27 cellular contexts compared by ENCODE assay signal in the genomic region with DNA sequence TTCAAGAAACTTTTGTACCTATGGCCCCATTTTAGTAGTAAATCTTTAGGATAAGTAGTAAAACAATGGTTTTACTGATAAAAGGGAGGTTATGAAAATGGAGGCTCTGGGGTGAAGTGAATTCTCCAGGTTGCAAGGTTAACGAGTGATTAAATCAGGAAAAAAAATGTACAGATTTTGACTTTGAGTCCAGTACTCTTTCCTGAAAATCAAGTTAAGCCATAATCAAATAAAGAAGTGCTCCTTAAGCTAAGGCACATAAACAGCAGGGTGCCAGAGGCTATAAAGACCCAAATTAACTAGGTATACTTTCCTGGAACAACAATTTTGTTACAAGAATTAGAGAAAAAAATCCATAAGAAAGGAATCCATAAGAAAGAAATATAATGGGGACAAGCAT.
"Had no signal": no experiment of that assay in that cellular context is flagged by ENCODE, and none has a peak within 500 bp of the region (broad histone marks: within the 10 kb centered on the region; RNA-seq: fewer than 3 reads in every experiment).

No MANE protein-coding gene starts in this region.

- H3K9me3 ChIP-seq: ovary, psoas muscle, right lobe of liver, sigmoid colon, thoracic aorta, thyroid gland, upper lobe of left lung, vagina had no signal

- H3K4me1 ChIP-seq: parathyroid adenoma, psoas muscle, right lobe of liver, stomach, thyroid gland, tibial nerve, upper lobe of left lung, vagina had no signal

- H2AFZ ChIP-seq: parathyroid adenoma had no signal

- H3K4me3 ChIP-seq: ovary, psoas muscle, right lobe of liver, sigmoid colon, stomach, thoracic aorta, thyroid gland, tibial nerve, upper lobe of left lung, vagina had no signal

- H3K27ac ChIP-seq: ovary, parathyroid adenoma, psoas muscle, right lobe of liver, sigmoid colon, stomach, thoracic aorta, thyroid gland, tibial nerve, upper lobe of left lung, vagina had no signal

- H3K36me3 Mint-ChIP-seq: natural killer cell treated with Interleukin-12 subunit alpha and Interleukin-12 subunit beta and Interleukin-15 and Interleukin-18, amount 100 ng/mL, for 72 hours; stimulated activated effector memory CD8-positive, alpha-beta T cell treated with anti-CD3 and anti-CD28 coated beads, Interleukin-12 subunit alpha, Interleukin-12 subunit beta, amount 100 ng/mL, for 72 hours had no signal

- H3K27me3 ChIP-seq: ovary, right lobe of liver, sigmoid colon, stomach, thyroid gland, tibial nerve, upper lobe of left lung, vagina had no signal

- H3K4me1 Mint-ChIP-seq: stimulated activated effector memory CD8-positive, alpha-beta T cell treated with anti-CD3 and anti-CD28 coated beads, Interleukin-12 subunit alpha, Interleukin-12 subunit beta, amount 100 ng/mL, for 72 hours had no signal

- H3K27ac Mint-ChIP-seq: natural killer cell treated with Interleukin-12 subunit alpha and Interleukin-12 subunit beta and Interleukin-15 and Interleukin-18, amount 100 ng/mL, for 72 hours; nephron progenitor cell; progenitor cell of endocrine pancreas; stimulated activated effector memory CD8-positive, alpha-beta T cell treated with anti-CD3 and anti-CD28 coated beads, Interleukin-12 subunit alpha, Interleukin-12 subunit beta, amount 100 ng/mL, for 72 hours; stimulated activated naive B cell treated with anti-CD40 and anti-IgM and Interleukin-4, amounts not matched to agents 10 μg/mL and 1 μg/mL and 100 μg/mL, for 72 hours; stimulated activated naive CD8-positive, alpha-beta T cell treated with anti-CD3 and anti-CD28 coated beads, Interleukin-15, Interleukin-2, amounts not matched to agents 100 ng/mL and 50 ng/mL, for 24 hours had no signal

- H3K9me3 Mint-ChIP-seq: natural killer cell treated with Interleukin-12 subunit alpha and Interleukin-12 subunit beta and Interleukin-15 and Interleukin-18, amount 100 ng/mL, for 72 hours; stimulated activated effector memory CD8-positive, alpha-beta T cell treated with anti-CD3 and anti-CD28 coated beads, Interleukin-12 subunit alpha, Interleukin-12 subunit beta, amount 100 ng/mL, for 72 hours; stimulated activated naive CD8-positive, alpha-beta T cell treated with anti-CD3 and anti-CD28 coated beads, Interleukin-15, Interleukin-2, amounts not matched to agents 100 ng/mL and 50 ng/mL, for 24 hours had no signal

- DNase-seq: nephron progenitor cell; occipital lobe; ovary; posterior cingulate gyrus; psoas muscle; right cardiac atrium; right lobe of liver; sigmoid colon; small intestine; stimulated activated CD4-positive, alpha-beta T cell treated with anti-CD3 and anti-CD28 coated beads, Interleukin-15, amount 100 ng/mL, for 24 hours; stimulated activated CD4-positive, alpha-beta T cell treated with anti-CD3 and anti-CD28 coated beads, Interleukin-2, amount 100 ng/mL, for 24 hours; stimulated activated CD4-positive, alpha-beta T cell treated with anti-CD3 and anti-CD28 coated beads, Interleukin-2, amount 100 ng/mL, for 48 hours; stimulated activated CD4-positive, alpha-beta T cell treated with anti-CD3 and anti-CD28 coated beads, Interleukin-4, amount 100 ng/mL, for 24 hours; stimulated activated naive B cell treated with anti-CD40 and anti-IgM and Interleukin-4, amounts not matched to agents 10 μg/mL and 1 μg/mL and 100 μg/mL, for 72 hours; stimulated activated naive CD4-positive, alpha-beta T cell treated with Interleukin-2 at 50 U/mL for 16 hours; stomach; thyroid gland; upper lobe of left lung had no signal

- H3K9ac ChIP-seq: parathyroid adenoma had no signal

- H3K36me3 ChIP-seq: ovary, right lobe of liver, sigmoid colon, thoracic aorta, thyroid gland, upper lobe of left lung, vagina had no signal

- H3K4me3 Mint-ChIP-seq: natural killer cell treated with Interleukin-12 subunit alpha and Interleukin-12 subunit beta and Interleukin-15 and Interleukin-18, amount 100 ng/mL, for 72 hours; nephron progenitor cell; neural crest cell; stimulated activated effector memory CD8-positive, alpha-beta T cell treated with anti-CD3 and anti-CD28 coated beads, Interleukin-12 subunit alpha, Interleukin-12 subunit beta, amount 100 ng/mL, for 72 hours; stimulated activated naive B cell treated with anti-CD40 and anti-IgM and Interleukin-4, amounts not matched to agents 10 μg/mL and 1 μg/mL and 100 μg/mL, for 72 hours; stimulated activated naive CD8-positive, alpha-beta T cell treated with anti-CD3 and anti-CD28 coated beads, Interleukin-15, Interleukin-2, amounts not matched to agents 100 ng/mL and 50 ng/mL, for 24 hours had no signal

- H3K27me3 Mint-ChIP-seq: natural killer cell treated with Interleukin-12 subunit alpha and Interleukin-12 subunit beta and Interleukin-15 and Interleukin-18, amount 100 ng/mL, for 72 hours; progenitor cell of endocrine pancreas; stimulated activated naive B cell treated with anti-CD40 and anti-IgM and Interleukin-4, amounts not matched to agents 10 μg/mL and 1 μg/mL and 100 μg/mL, for 72 hours; stimulated activated naive CD8-positive, alpha-beta T cell treated with anti-CD3 and anti-CD28 coated beads, Interleukin-15, Interleukin-2, amounts not matched to agents 100 ng/mL and 50 ng/mL, for 24 hours had no signal
